In genomic region chrX:39377171-39377570, GRCh38 we compare ENCODE assay signal across 21 cellular contexts.
DNase-seq lines count a peak whose midpoint lies in the region; TF ChIP-seq lines count a peak whose summit lies in the region.
"Had no signal": no experiment of that assay in that cellular context is flagged by ENCODE, and none has a peak within 500 bp of the region (broad histone marks: within the 10 kb centered on the region; RNA-seq: fewer than 3 reads in every experiment).

No MANE protein-coding gene starts in this region.

- peak overlapping the region; percentile 26 for H3K27ac ChIP-seq in hepatocyte
- no peak overlapping the region for H3K27ac ChIP-seq in H9 (ENCODE audit: insufficient read length, low read depth, low read length)
- H3K27ac ChIP-seq: SJSA1 had no signal

- H3K27me3 ChIP-seq in hepatocyte (no peaks in the 10 kb centered on the region), H9 (ENCODE audit: insufficient read depth, low read length) (no peaks in the 10 kb centered on the region)
- H3K27me3 ChIP-seq: SJSA1 had no signal

- no peak overlapping the region for H2AK5ac ChIP-seq in H9 (ENCODE audit: insufficient read length, low read length)

- H2BK5ac ChIP-seq in H9 (ENCODE audit: insufficient read length, low read length) = no peak overlapping the region

- no peak overlapping the region for H3K27ac Mint-ChIP-seq in H9
- H3K27ac Mint-ChIP-seq: CD4-positive, alpha-beta T cell; IgD-negative memory B cell; T-helper 17 cell had no signal

- H4K8ac ChIP-seq in H9 (replicated peaks; ENCODE audit: insufficient read length, low read depth, low read length) = no peak overlapping the region

- H3K9me3 Mint-ChIP-seq in H9 = peaks cover 58 to 69% of the 10 kb centered on the region in 2 experiments

- no peak overlapping the region for H4K5ac ChIP-seq in H9 (ENCODE audit: insufficient read length, low read depth, low read length)

- H3K27me3 Mint-ChIP-seq in H9 (ENCODE audit: low read depth) = no peaks in the 10 kb centered on the region; the same call in 1 of the 2 replicates
- H3K27me3 Mint-ChIP-seq: CD4-positive, alpha-beta T cell; T-helper 17 cell had no signal

- TF ChIP-seq CTCF in hepatocyte (IDR thresholded peaks at IDR 0.05; ENCODE audit: poor library complexity) (no peak), H9 (conservative IDR thresholded peaks at IDR 0.05) (no peak)

- WGBS in hepatocyte (ENCODE audit: low lambda C conversion rate, missing lambda C conversion rate) = 63% methylated on average over 1 of the region's 1 CpG
- no CpG with 5 or more reads among the region's 1 CpG for WGBS in H9 (ENCODE audit: extremely low coverage, insufficient read length, low lambda C conversion rate)

- H3K4me3 Mint-ChIP-seq in H9 = no peak overlapping the region
- H3K4me3 Mint-ChIP-seq: CD4-positive, alpha-beta T cell; IgD-negative memory B cell; T-helper 17 cell had no signal

- no peak overlapping the region for H3K4me3 ChIP-seq in hepatocyte
- H3K4me3 ChIP-seq: GM12878, SJSA1 had no signal

- peaks cover 3% of the 10 kb centered on the region for H3K4me1 ChIP-seq in hepatocyte (ENCODE audit: insufficient read depth)
- no peaks in the 10 kb centered on the region for H3K4me1 ChIP-seq in H9 (ENCODE audit: insufficient read depth, low read length)
- H3K4me1 ChIP-seq: Caco-2, SJSA1 had no signal

- DNase-seq in NCI-H524 (lab: John Stamatoyannopoulos, UW) (peak; percentile 8 to 31), NCI-H524 treated with DMSO at 0.1 percent for 48 hours (lab: John Stamatoyannopoulos, UW) (no peak), NCI-H69 (lab: John Stamatoyannopoulos, UW) (peak; percentile 6), hepatocyte (ENCODE audit: low spot score) (peak; percentile 21), putamen (ENCODE audit: low spot score) (no peak), AG20443 (ENCODE audit: low spot score) (no peak), H9 (no peak)
- DNase-seq: Caco-2; CD4-positive, alpha-beta T cell; DMS 273 treated with DMSO at 0.1 percent for 48 hours; DMS79 treated with DMSO at 0.1 percent for 48 hours; NCI-H146; NCI-H2029; NCI-H510A; NCI-H82; OCI-M1; SW 1271; T-helper 17 cell had no signal

- H4K91ac ChIP-seq in H9 (ENCODE audit: insufficient read length, low read depth, low read length) = no peak overlapping the region

- no peaks in the 10 kb centered on the region; a peak in 2 of 7 replicates for H3K36me3 Mint-ChIP-seq in H9 (ENCODE audit: insufficient read depth in 1 of 3, low read depth in 3 of 3)
- H3K36me3 Mint-ChIP-seq: IgD-negative memory B cell had no signal

- H3K36me3 ChIP-seq in hepatocyte (replicated peaks; ENCODE audit: insufficient read depth, low read depth) = no peaks in the 10 kb centered on the region
- H3K36me3 ChIP-seq: SJSA1 had no signal

- H3K9me2 ChIP-seq in hepatocyte (replicated peaks; ENCODE audit: insufficient read depth) = no peaks in the 10 kb centered on the region

- H3K14ac ChIP-seq in H9 (ENCODE audit: insufficient read depth, low read length) = no peak overlapping the region

- H3K18ac ChIP-seq in H9 (ENCODE audit: insufficient read length, low read depth, low read length) = no peak overlapping the region

- H3K9ac ChIP-seq in H9 (ENCODE audit: extremely low read depth, insufficient read length, low read length) = no peak overlapping the region

- no peak overlapping the region for H3T11ph ChIP-seq in H9 (ENCODE audit: low read length)

- no peaks in the 10 kb centered on the region for H3K4me1 Mint-ChIP-seq in H9
- H3K4me1 Mint-ChIP-seq: IgD-negative memory B cell, T-helper 17 cell had no signal

- H3K9me3 ChIP-seq in hepatocyte (ENCODE audit: low read depth) (no peaks in the 10 kb centered on the region), H9 (ENCODE audit: control insufficient read depth, low read depth, low read length) (no peaks in the 10 kb centered on the region)
- H3K9me3 ChIP-seq: Caco-2, SJSA1 had no signal

- H2BK120ac ChIP-seq in H9 (ENCODE audit: low read depth, low read length, poor library complexity, severe bottlenecking) = no peak overlapping the region

- H3K4ac ChIP-seq in H9 (ENCODE audit: low read depth, low read length) = no peak overlapping the region

- H3K79me2 ChIP-seq in hepatocyte (no peaks in the 10 kb centered on the region), H9 (ENCODE audit: insufficient read depth, low read length) (no peaks in the 10 kb centered on the region)

- H3K23ac ChIP-seq in H9 (ENCODE audit: insufficient read length, low read depth, low read length) = no peak overlapping the region

- no peaks in the 10 kb centered on the region for H3K23me2 ChIP-seq in H9 (ENCODE audit: insufficient read length, low read depth, low read length, poor library complexity, severe bottlenecking)

- no peak overlapping the region for H2BK20ac ChIP-seq in H9 (ENCODE audit: low read depth, low read length, poor library complexity, severe bottlenecking)

- H3K4me2 ChIP-seq in hepatocyte (no peak overlapping the region), H9 (ENCODE audit: insufficient read depth, insufficient read length, low read length) (no peak overlapping the region)

- H4K20me1 ChIP-seq in hepatocyte (ENCODE audit: insufficient read depth, poor library complexity, severe bottlenecking) = no peaks in the 10 kb centered on the region
- no peaks in the 10 kb centered on the region for H4K20me1 ChIP-seq in H9 (ENCODE audit: control insufficient read depth, insufficient read depth, insufficient read length)

- H2BK12ac ChIP-seq in H9 (ENCODE audit: insufficient read length, low read depth, low read length) = no peak overlapping the region

- H2AFZ ChIP-seq in hepatocyte (no peak overlapping the region), H9 (ENCODE audit: low read length) (no peak overlapping the region)

- H2BK15ac ChIP-seq in H9 (ENCODE audit: low read depth, low read length) = no peak overlapping the region

- H3K79me1 ChIP-seq in H9 (ENCODE audit: insufficient read depth, low read depth, low read length, poor library complexity, severe bottlenecking) = no peaks in the 10 kb centered on the region

- H3K56ac ChIP-seq in H9 (ENCODE audit: insufficient read length, low read depth, low read length) = no peak overlapping the region

Comparison
In these comparisons a context has a peak if more than half of its experiments do, and no peak if none do; other contexts are left out.
1. DNase-seq: peak in NCI-H524 (2 of 2), NCI-H69 (single experiment) and hepatocyte (single experiment); none in NCI-H524 treated with DMSO at 0.1 percent for 48 hours (single experiment), putamen (single experiment), AG20443 (single experiment) and H9 (single experiment).